Comparison of ENCODE assay signal across 8 cellular contexts in genomic region chr14:61525293-61526011, GRCh38.
A peak's percentile ranks its signal among the peaks of the same experiment; 100 is the strongest.
DNase-seq lines count a peak whose midpoint lies in the region; ATAC-seq and TF ChIP-seq lines count a peak whose summit lies in the region.

No MANE protein-coding gene starts in this region.

- H3K9me3 ChIP-seq in effector memory CD4-positive, alpha-beta T cell (ENCODE audit: control insufficient read depth, low read length), result no peaks in the 10 kb centered on the region
- H3K9me3 ChIP-seq in osteoblast (ENCODE audit: low read depth, low read length) (no peaks in the 10 kb centered on the region), aorta (ENCODE audit: control insufficient read depth, low read length) (no peaks in the 10 kb centered on the region)

- H3K4me2 ChIP-seq in osteoblast (ENCODE audit: insufficient read depth, low read length), result peak overlapping the region; percentile 12

- peak overlapping the region; percentile 98 for H3K27ac ChIP-seq in ACC112 (ENCODE audit: low read depth, low read length)
- H3K27ac ChIP-seq in effector memory CD4-positive, alpha-beta T cell (ENCODE audit: insufficient read depth, low read length, poor library complexity, severe bottlenecking), result peak overlapping the region; percentile 38
- H3K27ac ChIP-seq in osteoblast (ENCODE audit: low read depth, low read length), result peak overlapping the region; percentile 89
- peak overlapping the region; percentile 38 to 62 for H3K27ac ChIP-seq in aorta (ENCODE audit: low read depth in 1 of 2, low read length in 2 of 2)

- H3K79me2 ChIP-seq in ACC112 (ENCODE audit: control insufficient read depth, insufficient read depth, low read length, unreplicated experiment) (peaks cover 8% of the 10 kb centered on the region), osteoblast (ENCODE audit: insufficient read depth, low read length) (no peaks in the 10 kb centered on the region)

- peak overlapping the region; percentile 8; the same call in 1 of the 2 replicates for H3K4me3 ChIP-seq in ACC112 (ENCODE audit: low read depth, low read length)
- H3K4me3 ChIP-seq in effector memory CD4-positive, alpha-beta T cell (ENCODE audit: insufficient read depth, low read depth, low read length, poor library complexity, severe bottlenecking), result no peak overlapping the region
- H3K4me3 ChIP-seq in osteoblast (ENCODE audit: insufficient read depth, low read length), result no peak overlapping the region
- H3K4me3 ChIP-seq in aorta (ENCODE audit: low read length in 2 of 2), result no peak overlapping the region

- H3K4me1 ChIP-seq in ACC112 (ENCODE audit: control insufficient read depth, insufficient read depth, low read length, unreplicated experiment) (peaks cover 64% of the 10 kb centered on the region), osteoblast (ENCODE audit: insufficient read depth, low read length) (peaks cover 62% of the 10 kb centered on the region), aorta (ENCODE audit: control insufficient read depth in 1 of 2, insufficient read depth in 2 of 2, low read length in 2 of 2) (peaks cover 0 to 5% of the 10 kb centered on the region in 2 donors)
- H3K4me1 ChIP-seq in effector memory CD4-positive, alpha-beta T cell (ENCODE audit: control insufficient read depth, insufficient read depth, low read length, poor library complexity, severe bottlenecking), result peaks cover 31% of the 10 kb centered on the region

- ATAC-seq in GM19351 (IDR thresholded peaks at IDR 0.05; ENCODE audit: unreplicated experiment) (peak; percentile 71), HG03442 (IDR thresholded peaks at IDR 0.05; ENCODE audit: unreplicated experiment) (peak; percentile 86), aorta (ENCODE audit: low FRiP score) (peak; percentile 73)

- WGBS in aorta, 2 donors, result 6 to 8% methylated on average over 16 of the region's 16 CpGs

- intact Hi-C loops in aorta (cut with DNase I), result loop anchor here in 1 of 2 donors (2.0 to 5.0 kb wide), 2 partner anchors 17 to 48 kb away; no protein-coding TSS in a partner anchor

- peak; percentile 82 for DNase-seq in activated CD4-positive, alpha-beta T cell treated with anti-CD3 and anti-CD28 coated beads for 48 hours
- DNase-seq in effector memory CD4-positive, alpha-beta T cell, result peak; percentile 43 to 62 (median 53)
- DNase-seq in osteoblast (ENCODE audit: insufficient read length, low spot score, missing footprints), result peak; percentile 44
- peak; percentile 84 to 90 for DNase-seq in aorta
- no peak for DNase-seq in NCI-H1930 (lab: John Stamatoyannopoulos, UW)

- no peak for TF ChIP-seq CTCF in osteoblast (IDR thresholded peaks at IDR 0.05; ENCODE audit: extremely low read depth, low read depth, low read length)

- H3K36me3 ChIP-seq in ACC112 (ENCODE audit: insufficient read depth, low read length) (no peaks in the 10 kb centered on the region), osteoblast (ENCODE audit: insufficient read depth, low read length) (no peaks in the 10 kb centered on the region), aorta (ENCODE audit: control insufficient read depth in 1 of 2, insufficient read depth in 2 of 2, low read length in 1 of 2) (no peaks in the 10 kb centered on the region)
- peaks cover 39% of the 10 kb centered on the region for H3K36me3 ChIP-seq in effector memory CD4-positive, alpha-beta T cell (ENCODE audit: control insufficient read depth, insufficient read depth, low read length)

- H3K27me3 ChIP-seq in ACC112 (ENCODE audit: insufficient read depth, low read length) (no peaks in the 10 kb centered on the region), osteoblast (ENCODE audit: insufficient read depth, low read length) (no peaks in the 10 kb centered on the region), aorta (ENCODE audit: control insufficient read depth in 1 of 2, insufficient read depth in 2 of 2, low read length in 1 of 2) (no peaks in the 10 kb centered on the region)
- H3K27me3 ChIP-seq in effector memory CD4-positive, alpha-beta T cell (replicated peaks; ENCODE audit: control insufficient read depth, insufficient read depth, low read length, poor library complexity, severe bottlenecking), result no peaks in the 10 kb centered on the region

- H4K20me1 ChIP-seq in osteoblast (ENCODE audit: insufficient read depth, low read length), result no peaks in the 10 kb centered on the region

- H2AFZ ChIP-seq in ACC112 (ENCODE audit: low read length, unreplicated experiment) (peak overlapping the region; percentile 34), osteoblast (ENCODE audit: low read length) (no peak overlapping the region)

Comparison
In these comparisons a context has a peak if more than half of its experiments do, and no peak if none do; other contexts are left out.
1. H3K27ac ChIP-seq: peak in every context shown above with its lines; median percentile 98 in ACC112; 89 in osteoblast; 50 in aorta; 38 in effector memory CD4-positive, alpha-beta T cell.
2. DNase-seq: peak in activated CD4-positive, alpha-beta T cell treated with anti-CD3 and anti-CD28 coated beads for 48 hours (single experiment), effector memory CD4-positive, alpha-beta T cell (3 of 3), osteoblast (single experiment) and aorta (2 of 2); none in NCI-H1930 (0 of 2).
3. Peak in every context shown above with its lines, with median percentiles within 50 percentile points of each other: ATAC-seq.